8 cellular contexts compared by ENCODE assay signal in the genomic region with DNA sequence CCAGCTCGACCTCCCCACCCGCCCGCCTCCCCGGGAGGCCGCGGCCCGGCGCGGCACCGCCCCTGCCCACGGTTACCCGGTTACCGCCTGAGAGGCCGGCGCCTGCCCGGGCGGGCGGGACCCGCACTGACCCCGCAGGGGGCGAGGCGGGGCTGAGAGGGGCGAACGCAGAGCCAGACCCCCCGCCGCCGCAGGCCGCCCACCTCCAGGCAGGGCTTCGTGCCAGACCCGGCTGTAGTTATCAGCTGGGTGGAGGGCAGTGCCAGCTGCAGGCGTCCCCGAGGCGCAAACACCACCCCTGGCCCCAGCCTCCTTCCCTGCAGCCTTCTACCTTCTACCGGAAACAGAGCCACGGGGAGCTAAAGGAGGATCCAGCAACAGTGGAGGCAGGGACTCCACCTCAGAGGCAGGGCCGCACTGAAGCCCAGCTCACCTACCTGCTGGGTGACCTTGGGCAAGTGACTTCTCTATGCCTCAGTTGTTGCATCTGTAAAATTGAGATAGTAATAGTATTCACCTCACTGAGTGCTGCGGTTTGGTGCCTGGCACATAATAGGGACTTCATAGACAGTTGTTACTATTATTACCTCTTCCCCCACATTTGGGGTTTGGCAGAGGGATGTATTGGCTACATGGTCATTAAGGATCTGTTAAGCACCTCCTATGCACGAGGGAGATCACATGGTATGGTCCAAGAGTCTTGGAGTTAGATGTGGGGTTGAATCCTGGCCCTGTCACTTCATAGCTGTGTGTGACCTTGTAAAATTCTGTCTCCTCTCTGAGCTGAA.
A peak's percentile ranks its signal among the peaks of the same experiment; 100 is the strongest.
DNase-seq lines count a peak whose midpoint lies in the region; ATAC-seq, FAIRE-seq and TF ChIP-seq lines count a peak whose summit lies in the region.

No MANE protein-coding gene starts in this region.

- 5 to 16% (median 5%) methylated on average over 10 to 38 of the region's 38 CpGs for WGBS in ovary, 3 donors

- H3K9ac ChIP-seq in SK-N-MC (ENCODE audit: insufficient read length) = no peak overlapping the region

- H3K4me1 ChIP-seq in ovary (ENCODE audit: insufficient read depth) = peaks cover 37% of the 10 kb centered on the region

- DNase-seq in AG04449 (ENCODE audit: low read depth, low spot score) (no peak), SK-N-MC (ENCODE audit: low read depth, low spot score) (no peak), fibroblast of the aortic adventitia (ENCODE audit: low read depth) (no peak), ovary (no peak), HPDE6-E6E7 (ENCODE audit: extremely low spot score) (no peak), GM12892 (ENCODE audit: insufficient read length) (no peak)

- H3K36me3 ChIP-seq in SK-N-MC (ENCODE audit: insufficient read depth, low read length) (no peaks in the 10 kb centered on the region), ovary (no peaks in the 10 kb centered on the region)

- ATAC-seq in GM19324 (IDR thresholded peaks at IDR 0.05; ENCODE audit: low FRiP score, unreplicated experiment) (peak; percentile 34), HG03571 (IDR thresholded peaks at IDR 0.05; ENCODE audit: unreplicated experiment) (peak; percentile 23)

- POLR2A ChIA-PET in AG04449 (lab: Yijun Ruan, JAX) = no interaction called here

- H3K9me3 ChIP-seq in SK-N-MC (ENCODE audit: low read depth, low read length) (no peaks in the 10 kb centered on the region), ovary (no peaks in the 10 kb centered on the region)

- no peak for TF ChIP-seq EP300 in ovary (IDR thresholded peaks at IDR 0.05)

- no peak for TF ChIP-seq POLR2A in ovary (IDR thresholded peaks at IDR 0.05)
- no peak for TF ChIP-seq POLR2A in GM12892 (IDR thresholded peaks at IDR 0.05; ENCODE audit: low read depth, low read length)

- peak overlapping the region; percentile 57 for H3K4me3 ChIP-seq in AG04449 (ENCODE audit: low read depth, low read length)
- peak overlapping the region; percentile 78 for H3K4me3 ChIP-seq in SK-N-MC
- peak overlapping the region; percentile 58 for H3K4me3 ChIP-seq in fibroblast of the aortic adventitia (ENCODE audit: low read depth, low read length)
- peak overlapping the region; percentile 47 for H3K4me3 ChIP-seq in ovary

- H3K27me3 ChIP-seq in ovary = no peaks in the 10 kb centered on the region

- CTCF ChIA-PET in AG04449 (lab: Yijun Ruan, JAX) = no interaction called here

- FAIRE-seq in GM12892 (lab: Jason Lieb, UNC) = no peak

- TF ChIP-seq CTCF in AG04449 (IDR thresholded peaks at IDR 0.05; ENCODE audit: insufficient read depth, low read length, missing control alignments) = no peak
- no peak for TF ChIP-seq CTCF in fibroblast of the aortic adventitia (IDR thresholded peaks at IDR 0.05; ENCODE audit: insufficient read depth, low read length)
- no peak for TF ChIP-seq CTCF in ovary (IDR thresholded peaks at IDR 0.05)

- H3K27ac ChIP-seq in SK-N-MC (peak overlapping the region; percentile 67), ovary (peak overlapping the region; percentile 73 to 92)

- intact Hi-C loops in ovary (cut with DNase I) = loop anchor here in 1 of 4 donors (10.0 kb wide), 1 partner anchor 253 kb away; no protein-coding TSS in a partner anchor
